In the genomic region with DNA sequence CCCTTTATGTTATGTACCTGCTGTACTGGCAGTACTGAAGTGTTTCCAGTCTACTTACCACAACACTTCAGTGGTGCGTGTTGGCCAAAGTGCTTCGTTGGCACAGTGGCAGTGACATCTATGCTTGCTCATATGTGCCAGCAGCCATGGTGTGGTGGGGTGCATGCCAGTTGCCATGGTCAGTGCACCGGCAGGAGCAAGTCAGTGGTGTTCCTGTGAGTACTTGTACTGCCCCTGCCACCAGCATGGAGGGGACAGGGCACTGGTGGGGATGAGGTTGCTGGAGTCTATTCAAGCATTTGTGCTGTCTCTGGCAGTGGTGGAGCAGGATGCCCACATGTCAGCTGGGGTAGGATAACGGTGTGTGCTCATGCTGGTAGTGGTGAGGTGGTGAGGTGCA, we compare ENCODE assay signal across 26 cellular contexts.
DNase-seq lines count a peak whose midpoint lies in the region; ATAC-seq, FAIRE-seq and TF ChIP-seq lines count a peak whose summit lies in the region.
"Had no signal": no experiment of that assay in that cellular context is flagged by ENCODE, and none has a peak within 500 bp of the region (broad histone marks: within the 10 kb centered on the region; RNA-seq: fewer than 3 reads in every experiment).

No MANE protein-coding gene starts in this region.

- ATAC-seq in A549, result no peak
- peak; percentile 30 for ATAC-seq in upper lobe of right lung
- ATAC-seq: GM12878 had no signal

- no peaks in the 10 kb centered on the region for H3K36me3 Mint-ChIP-seq in endodermal cell (ENCODE audit: low read depth)
- H3K36me3 Mint-ChIP-seq: CD14-positive monocyte; CD8-positive, alpha-beta memory T cell had no signal

- no peak overlapping the region for H3K4me3 Mint-ChIP-seq in endodermal cell
- H3K4me3 Mint-ChIP-seq: CD4-positive, alpha-beta T cell; CD8-positive, alpha-beta memory T cell had no signal

- H2AFZ ChIP-seq in H1 (ENCODE audit: low read length), result no peak overlapping the region
- no peak overlapping the region for H2AFZ ChIP-seq in neuronal stem cell (ENCODE audit: low read length)

- TF ChIP-seq CTCF in A549 (IDR thresholded peaks at IDR 0.05) (no peak), H1 (IDR thresholded peaks at IDR 0.05; ENCODE audit: control extremely low read depth in 1 of 3, insufficient read depth in 1 of 3, low read depth in 1 of 3, low read length in 3 of 3) (no peak), upper lobe of right lung (IDR thresholded peaks at IDR 0.05) (no peak), endodermal cell (conservative IDR thresholded peaks at IDR 0.05) (no peak)

- intact Hi-C loops in upper lobe of right lung (cut with DNase I), result loop anchor here (10.0 kb wide), 1 partner anchor 723 kb away; no protein-coding TSS in a partner anchor

- TF ChIP-seq EP300 in A549 (IDR thresholded peaks at IDR 0.05), result no peak
- TF ChIP-seq EP300 in H1 (IDR thresholded peaks at IDR 0.05; ENCODE audit: borderline replicate concordance in 1 of 2, low read depth in 2 of 2, low read length in 2 of 2), result no peak

- H2BK15ac ChIP-seq in H1 (ENCODE audit: low read length) (no peak overlapping the region), neuronal stem cell (ENCODE audit: low read length) (no peak overlapping the region)

- H3K9ac ChIP-seq in H1 (replicated peaks in 1 of 4; ENCODE audit: extremely low read depth in 1 of 4, low read depth in 3 of 4, low read length in 3 of 4) (no peak overlapping the region), neuronal stem cell (ENCODE audit: low read depth, low read length, poor library complexity) (peak overlapping the region; percentile 7), endodermal cell (ENCODE audit: extremely low read depth, low read length, poor library complexity, severe bottlenecking) (no peak overlapping the region)
- H3K9ac ChIP-seq: BLaER1 treated with 17β-estradiol and CSF1 and Interleukin-3, amounts not matched to agents 10 nM and 100 nM had no signal

- FAIRE-seq in A549 (lab: Jason Lieb, UNC) (no peak), H1 (lab: Jason Lieb, UNC) (no peak)
- FAIRE-seq: A204.1, D721Med, GM12878, GM19239 had no signal

- H3K27me3 ChIP-seq in H1 (replicated peaks in 1 of 4; ENCODE audit: control insufficient read depth in 3 of 4, extremely low read depth in 1 of 4, insufficient read depth in 3 of 4, low read length in 3 of 4) (no peaks in the 10 kb centered on the region), neuronal stem cell (ENCODE audit: control insufficient read depth in 3 of 3, insufficient read depth in 3 of 3, low read depth in 1 of 3, low read length in 3 of 3) (no peaks in the 10 kb centered on the region), upper lobe of right lung (no peaks in the 10 kb centered on the region), endodermal cell (ENCODE audit: control insufficient read depth, insufficient read depth, low read length, poor library complexity, severe bottlenecking) (no peaks in the 10 kb centered on the region)
- H3K27me3 ChIP-seq: BE2C; BLaER1 treated with 17β-estradiol and CSF1 and Interleukin-3, amounts not matched to agents 10 nM and 100 nM had no signal

- H3K27ac ChIP-seq in A549 (no peak overlapping the region), H1 (ENCODE audit: low read depth, low read length) (no peak overlapping the region), neuronal stem cell (replicated peaks; ENCODE audit: low read length) (no peak overlapping the region), upper lobe of right lung (no peak overlapping the region), endodermal cell (ENCODE audit: low read depth, low read length) (no peak overlapping the region)
- H3K27ac ChIP-seq: 22Rv1; BLaER1 treated with 17β-estradiol and CSF1 and Interleukin-3, amounts not matched to agents 10 nM and 100 nM had no signal

- H2BK12ac ChIP-seq in H1 (ENCODE audit: low read depth, low read length), result no peak overlapping the region
- no peak overlapping the region for H2BK12ac ChIP-seq in neuronal stem cell (ENCODE audit: low read length)

- H4K8ac ChIP-seq in H1 (ENCODE audit: extremely low read depth, insufficient read depth, low read length) (no peak overlapping the region), neuronal stem cell (ENCODE audit: low read depth, low read length) (no peak overlapping the region)

- no peak overlapping the region for H2BK20ac ChIP-seq in H1 (ENCODE audit: low read length)

- H4K91ac ChIP-seq in H1 (replicated peaks; ENCODE audit: insufficient read length, low read length) (no peak overlapping the region), neuronal stem cell (ENCODE audit: low read depth, low read length, poor library complexity) (no peak overlapping the region)

- no peak overlapping the region for H2BK5ac ChIP-seq in H1 (ENCODE audit: low read depth, low read length)
- H2BK5ac ChIP-seq in neuronal stem cell (ENCODE audit: low read length), result no peak overlapping the region

- H4K20me1 ChIP-seq in H1 (replicated peaks in 1 of 2; ENCODE audit: control insufficient read depth in 1 of 2, insufficient read depth in 2 of 2, low read length in 2 of 2), result no peaks in the 10 kb centered on the region
- H4K20me1 ChIP-seq: BLaER1 treated with 17β-estradiol and CSF1 and Interleukin-3, amounts not matched to agents 10 nM and 100 nM had no signal

- no peak overlapping the region for H3K18ac ChIP-seq in H1 (ENCODE audit: extremely low read depth, low read length)
- H3K18ac ChIP-seq in neuronal stem cell (ENCODE audit: low read length), result no peak overlapping the region

- no peak overlapping the region for H2BK120ac ChIP-seq in H1 (replicated peaks; ENCODE audit: low read depth, low read length)
- no peak overlapping the region for H2BK120ac ChIP-seq in neuronal stem cell (ENCODE audit: low read depth, low read length)

- H3K4me2 ChIP-seq in A549 (no peak overlapping the region), H1 (ENCODE audit: insufficient read depth in 1 of 2, low read depth in 2 of 2, low read length in 2 of 2) (no peak overlapping the region), neuronal stem cell (ENCODE audit: insufficient read depth, low read length, poor library complexity, severe bottlenecking) (no peak overlapping the region)
- H3K4me2 ChIP-seq: BLaER1 treated with 17β-estradiol and CSF1 and Interleukin-3, amounts not matched to agents 10 nM and 100 nM had no signal

- H3K9me3 ChIP-seq in A549 (peaks cover 7% of the 10 kb centered on the region; the same call in 1 of the 3 replicates), H1 (ENCODE audit: insufficient read depth in 2 of 2, low read depth in 1 of 2, low read length in 1 of 2) (no peaks in the 10 kb centered on the region; a peak in 1 of 4 replicates), neuronal stem cell (replicated peaks in 1 of 2; ENCODE audit: control insufficient read depth in 2 of 2, insufficient read depth in 1 of 2, low read depth in 1 of 2, low read length in 2 of 2) (peaks cover 4 to 5% of the 10 kb centered on the region in 2 donors), upper lobe of right lung (no peaks in the 10 kb centered on the region), endodermal cell (ENCODE audit: control insufficient read depth, low read length) (no peaks in the 10 kb centered on the region)
- H3K9me3 ChIP-seq: BE2C; BLaER1 treated with 17β-estradiol and CSF1 and Interleukin-3, amounts not matched to agents 10 nM and 100 nM had no signal

- POLR2A ChIA-PET in A549 (lab: Yijun Ruan, JAX) (no interaction called here), H1 (lab: Charles Lee; ENCODE audit: partially characterized antibody) (no interaction called here)

- H3K56ac ChIP-seq in H1 (replicated peaks; ENCODE audit: insufficient read length, low read depth, low read length), result no peak overlapping the region

- H3K27me3 Mint-ChIP-seq in endodermal cell (ENCODE audit: insufficient read depth), result no peaks in the 10 kb centered on the region
- H3K27me3 Mint-ChIP-seq: CD4-positive, alpha-beta T cell; CD8-positive, alpha-beta memory T cell had no signal

- TF ChIP-seq POLR2A in A549 (IDR thresholded peaks at IDR 0.05; ENCODE audit: low read length) (0 out of 2 replicates have a peak, but pooled peaks have one; percentile 9), H1 (IDR thresholded peaks at IDR 0.05; ENCODE audit: control extremely low read depth in 1 of 2, low read depth in 2 of 2, low read length in 2 of 2) (no peak)

- H3K79me1 ChIP-seq in H1 (ENCODE audit: low read depth, low read length), result no peaks in the 10 kb centered on the region
- no peaks in the 10 kb centered on the region for H3K79me1 ChIP-seq in neuronal stem cell (ENCODE audit: low read depth, low read length)

- peaks cover 7% of the 10 kb centered on the region for H3K9me3 Mint-ChIP-seq in endodermal cell

- H3K4me1 ChIP-seq in A549 (no peaks in the 10 kb centered on the region), H1 (replicated peaks in 1 of 4; ENCODE audit: control insufficient read depth in 3 of 4, insufficient read depth in 4 of 4, low read length in 3 of 4) (no peaks in the 10 kb centered on the region), neuronal stem cell (ENCODE audit: control insufficient read depth in 2 of 2, insufficient read depth in 1 of 2, low read depth in 1 of 2, low read length in 2 of 2) (no peaks in the 10 kb centered on the region), upper lobe of right lung (no peaks in the 10 kb centered on the region), endodermal cell (ENCODE audit: control insufficient read depth, insufficient read depth, low read length) (no peaks in the 10 kb centered on the region)
- H3K4me1 ChIP-seq: BE2C; BLaER1 treated with 17β-estradiol and CSF1 and Interleukin-3, amounts not matched to agents 10 nM and 100 nM had no signal

- H3K27ac Mint-ChIP-seq in endodermal cell, result no peak overlapping the region
- H3K27ac Mint-ChIP-seq: CD14-positive monocyte; CD4-positive, alpha-beta T cell; CD8-positive, alpha-beta memory T cell had no signal

- DNase-seq in A549 (ENCODE audit: low read depth in 1 of 2, low spot score in 1 of 2) (no peak), H1 (ENCODE audit: low read depth in 1 of 2, low spot score in 2 of 2) (no peak), neuronal stem cell (ENCODE audit: low spot score) (no peak), upper lobe of right lung (no peak), NCI-H345 (lab: John Stamatoyannopoulos, UW) (no peak), endodermal cell (no peak), NCI-H748 treated with DMSO at 0.1 percent for 48 hours (lab: John Stamatoyannopoulos, UW) (no peak)
- DNase-seq: ACHN; AML-193; BE2C; CD4-positive, alpha-beta T cell; CD8-positive, alpha-beta memory T cell; DMS 273 treated with DMSO at 0.1 percent for 48 hours; DMS79; EL; GDM1; GOT3; H7; HCEC 1CT had no signal

- H3K23ac ChIP-seq in H1 (ENCODE audit: insufficient read length), result no peak overlapping the region
- no peak overlapping the region for H3K23ac ChIP-seq in neuronal stem cell (ENCODE audit: low read depth, low read length, poor library complexity)

- no peak overlapping the region for H3K4me3 ChIP-seq in A549
- H3K4me3 ChIP-seq in H1 (ENCODE audit: extremely low read depth in 1 of 4, insufficient read depth in 2 of 4, low read depth in 3 of 4, low read length in 4 of 4), result no peak overlapping the region
- peak overlapping the region in 1 of 2 donors; percentile 49 for H3K4me3 ChIP-seq in neuronal stem cell (ENCODE audit: low read length in 2 of 2)
- H3K4me3 ChIP-seq in upper lobe of right lung, result no peak overlapping the region
- no peak overlapping the region for H3K4me3 ChIP-seq in endodermal cell (ENCODE audit: low read length)
- H3K4me3 ChIP-seq: BLaER1 treated with 17β-estradiol and CSF1 and Interleukin-3, amounts not matched to agents 10 nM and 100 nM; GM12878 had no signal

- H3K23me2 ChIP-seq in H1 (ENCODE audit: low read depth, low read length), result no peaks in the 10 kb centered on the region

- H4K5ac ChIP-seq in H1 (ENCODE audit: insufficient read length, low read depth, low read length), result no peak overlapping the region

- H3K4ac ChIP-seq in H1 (replicated peaks; ENCODE audit: insufficient read length, low read depth, low read length) (peak overlapping the region; percentile 69), neuronal stem cell (ENCODE audit: low read length) (no peak overlapping the region)

- H3K36me3 ChIP-seq in H1 (ENCODE audit: control insufficient read depth in 2 of 4, insufficient read depth in 4 of 4, low read length in 3 of 4) (no peaks in the 10 kb centered on the region), neuronal stem cell (replicated peaks in 1 of 2; ENCODE audit: control insufficient read depth in 2 of 2, insufficient read depth in 2 of 2, low read length in 2 of 2) (no peaks in the 10 kb centered on the region), upper lobe of right lung (no peaks in the 10 kb centered on the region), endodermal cell (ENCODE audit: control insufficient read depth, insufficient read depth, low read length) (no peaks in the 10 kb centered on the region)
- H3K36me3 ChIP-seq: BE2C; BLaER1 treated with 17β-estradiol and CSF1 and Interleukin-3, amounts not matched to agents 10 nM and 100 nM had no signal

- H3K14ac ChIP-seq in H1 (ENCODE audit: insufficient read length), result no peak overlapping the region
- peak overlapping the region; percentile 87 for H3K14ac ChIP-seq in neuronal stem cell (ENCODE audit: low read length)

- no peaks in the 10 kb centered on the region for H3K79me2 ChIP-seq in H1 (ENCODE audit: control insufficient read depth in 1 of 2, insufficient read depth in 2 of 2, low read length in 2 of 2)

- 9% methylated on average over 4 of the region's 4 CpGs for WGBS in A549 (ENCODE audit: missing lambda C conversion rate)
- WGBS in H1 (ENCODE audit: extremely low coverage in 1 of 2, insufficient coverage in 1 of 2, insufficient read length in 1 of 2, insufficient replicate concordance in 2 of 2, low coverage in 1 of 2, low lambda C conversion rate in 2 of 2, missing lambda C conversion rate in 1 of 2), 2 experiments, result 79% methylated on average over 4 of the region's 4 CpGs; no CpG with 5 or more reads in 1 of the 2 experiments
- no CpG with 5 or more reads among the region's 4 CpGs for WGBS in neuronal stem cell (ENCODE audit: extremely low coverage in 2 of 2, insufficient read length in 2 of 2, insufficient replicate concordance in 1 of 2), 2 donors
- 95 to 100% methylated on average over 2 to 4 of the region's 4 CpGs for WGBS in endodermal cell (ENCODE audit: insufficient coverage in 1 of 2, insufficient read length in 1 of 2), 2 experiments

- no peak for TF ChIP-seq RAD21 in A549 (conservative IDR thresholded peaks at IDR 0.05 in 1 of 2, IDR thresholded peaks at IDR 0.05 in 1 of 2)
- no peak for TF ChIP-seq RAD21 in H1 (IDR thresholded peaks at IDR 0.05 in 1 of 2, conservative IDR thresholded peaks at IDR 0.05 in 1 of 2; ENCODE audit: low read depth in 2 of 2, low read length in 2 of 2)

- CTCF ChIA-PET in A549 (lab: Yijun Ruan, JAX), result no interaction called here
- CTCF ChIA-PET in H1 (lab: Charles Lee; ENCODE audit: partially characterized antibody), result interaction anchor here (0.9 kb wide), 1 partner anchor 645 kb away, joined by 3 read pairs; no protein-coding TSS in a partner anchor

- no peaks in the 10 kb centered on the region for H3K4me1 Mint-ChIP-seq in endodermal cell
- H3K4me1 Mint-ChIP-seq: CD14-positive monocyte; CD8-positive, alpha-beta memory T cell had no signal

- H2AK5ac ChIP-seq in H1 (ENCODE audit: low read depth, low read length), result peak overlapping the region; percentile 86; the same call in 1 of the 2 replicates
- no peak overlapping the region for H2AK5ac ChIP-seq in neuronal stem cell (ENCODE audit: low read depth, low read length)

Comparison
In these comparisons a context has a peak if more than half of its experiments do, and no peak if none do; other contexts are left out.
1. Of the 18 proteins assayed by ChIP-seq in both H1 and A549: peak only in H1: none; only in A549: POLR2A; in both: none; in neither: 17.